ENCODE assay signal across 11 cellular contexts in the genomic region with DNA sequence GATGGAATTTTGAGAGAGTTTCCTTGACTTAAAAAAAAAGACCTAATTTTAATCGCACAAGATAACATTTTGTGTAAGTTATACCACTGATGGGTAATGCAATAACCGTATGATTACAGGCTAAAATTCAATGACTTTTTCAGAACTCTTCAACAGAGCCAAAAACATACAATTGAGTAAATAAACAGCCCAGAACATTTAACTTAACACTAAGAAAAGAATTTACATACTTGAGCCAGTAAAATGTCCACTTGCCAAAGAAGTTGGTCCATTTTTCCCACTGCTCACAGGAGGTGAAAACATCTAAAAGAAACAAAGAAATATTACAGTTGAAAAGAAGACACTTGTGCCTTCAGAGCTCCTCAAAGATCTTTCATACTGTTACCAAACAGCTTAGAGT. TPM values are rescaled to one million over a fixed set of nuclear protein-coding genes. Genes with fewer than 3 reads are reported as not detected.
DNase-seq lines count a peak whose midpoint lies in the region; FAIRE-seq and TF ChIP-seq lines count a peak whose summit lies in the region.
"Had no signal": no experiment of that assay in that cellular context is flagged by ENCODE, and none has a peak within 500 bp of the region (broad histone marks: within the 10 kb centered on the region; RNA-seq: fewer than 3 reads in every experiment).

No MANE protein-coding gene starts in this region.

- peak overlapping the region; percentile 56 for H3K4me3 ChIP-seq in astrocyte of the cerebellum (ENCODE audit: low read depth, low read length)
- H3K4me3 ChIP-seq in keratinocyte (ENCODE audit: control insufficient read depth in 2 of 3, extremely low read depth in 1 of 3, insufficient read depth in 2 of 3, low read depth in 1 of 3, low read length in 3 of 3), result no peak overlapping the region
- H3K4me3 ChIP-seq in skeletal muscle tissue (ENCODE audit: low read length in 3 of 3), result peak overlapping the region; percentile 68 to 76 (median 76)

- dilution Hi-C loops in keratinocyte (cut with MboI; ENCODE audit: extremely low pct_ligation_motif_present, low sequenced_read_pairs), result no loop called here

- H3K79me2 ChIP-seq in keratinocyte (ENCODE audit: control insufficient read depth, insufficient read depth, low read length), result no peaks in the 10 kb centered on the region

- H3K9me3 ChIP-seq in keratinocyte (ENCODE audit: control insufficient read depth, low read depth, low read length), result no peaks in the 10 kb centered on the region
- no peaks in the 10 kb centered on the region for H3K9me3 ChIP-seq in skeletal muscle tissue (ENCODE audit: control insufficient read depth in 3 of 3, low read length in 3 of 3)

- H3K9me1 ChIP-seq in keratinocyte (ENCODE audit: control insufficient read depth, extremely low read depth, insufficient read depth, low read length), result no peaks in the 10 kb centered on the region

- H3K9ac ChIP-seq in keratinocyte (ENCODE audit: control insufficient read depth, extremely low read depth, insufficient read depth, low read length) (no peak overlapping the region), skeletal muscle tissue (ENCODE audit: low read depth in 1 of 3, low read length in 3 of 3) (peak overlapping the region; percentile 36 to 71 (median 52))

- H3K27ac ChIP-seq in keratinocyte (ENCODE audit: control insufficient read depth, insufficient read depth, low read length), result no peak overlapping the region
- peak overlapping the region; percentile 79 for H3K27ac ChIP-seq in skeletal muscle tissue (ENCODE audit: low read depth, low read length)

- H3K27me3 ChIP-seq in keratinocyte (ENCODE audit: control insufficient read depth, extremely low read depth, insufficient read depth, low read length) (no peaks in the 10 kb centered on the region), skeletal muscle tissue (ENCODE audit: control insufficient read depth in 3 of 3, insufficient read depth in 3 of 3, low read length in 3 of 3) (no peaks in the 10 kb centered on the region)

- TF ChIP-seq CTCF in astrocyte of the cerebellum (IDR thresholded peaks at IDR 0.05; ENCODE audit: low read depth, low read length, missing control alignments) (no peak), keratinocyte (optimal IDR thresholded peaks at IDR 0.05 in 1 of 3, IDR thresholded peaks at IDR 0.05 in 1 of 3, conservative IDR thresholded peaks at IDR 0.05 in 1 of 3; ENCODE audit: extremely low read depth in 1 of 3, insufficient read depth in 2 of 3, low read length in 3 of 3) (no peak)

- H2AFZ ChIP-seq in keratinocyte (ENCODE audit: control insufficient read depth, low read length), result peak overlapping the region; percentile 81

- peaks cover 15% of the 10 kb centered on the region for H3K4me1 ChIP-seq in keratinocyte (ENCODE audit: control insufficient read depth, extremely low read depth, insufficient read depth, low read length)
- H3K4me1 ChIP-seq in skeletal muscle tissue (ENCODE audit: control insufficient read depth in 3 of 3, insufficient read depth in 3 of 3, low read length in 3 of 3), result peaks cover 13 to 35% (median 27%) of the 10 kb centered on the region in 3 donors

- DNase-seq in ELR (ENCODE audit: low read depth) (peak; percentile 4), astrocyte of the cerebellum (ENCODE audit: low read depth) (no peak), keratinocyte (ENCODE audit: low read depth, low spot score) (no peak), mesenteric fat pad (ENCODE audit: low spot score) (no peak), NCI-H1694 (lab: John Stamatoyannopoulos, UW) (no peak)
- DNase-seq in activated CD4-positive, CD25-positive, alpha-beta regulatory T cell (lab: John Stamatoyannopoulos, UW), result no peak
- no peak for DNase-seq in stimulated activated CD4-positive, alpha-beta T cell treated with anti-CD3 and anti-CD28 coated beads, Interleukin-2, amount 100 ng/mL, for 24 hours
- DNase-seq: cerebellar nuclear complex, kidney, SW 1271 had no signal

- H3K36me3 ChIP-seq in keratinocyte (ENCODE audit: control insufficient read depth in 2 of 2, extremely low read depth in 1 of 2, insufficient read depth in 2 of 2, low read length in 2 of 2) (no peaks in the 10 kb centered on the region), skeletal muscle tissue (ENCODE audit: control insufficient read depth in 3 of 3, insufficient read depth in 3 of 3, low read length in 3 of 3) (peaks cover 0 to 4% (median 0%) of the 10 kb centered on the region in 3 donors)

- no peak for FAIRE-seq in keratinocyte (lab: Jason Lieb, UNC)
- FAIRE-seq: kidney had no signal

- in situ Hi-C loops in astrocyte of the cerebellum (cut with HindIII; ENCODE audit: low sequenced_read_pairs), result no loop called here

- H4K20me1 ChIP-seq in keratinocyte (ENCODE audit: control insufficient read depth, extremely low read depth, insufficient read depth, low read length), result no peaks in the 10 kb centered on the region

- peak overlapping the region; percentile 93 for H3K4me2 ChIP-seq in keratinocyte (ENCODE audit: control insufficient read depth, extremely low read depth, insufficient read depth, low read depth, low read length)

RNA-seq across cellular contexts. Expression of gene TCF4, which starts 2.9 kb away (rescaled TPM):
- 9.7 to 19.3 TPM (median 13.2 TPM) in 3 replicates for polyA plus RNA-seq in keratinocyte
- polyA plus RNA-seq in keratinocyte (2011; ENCODE audit: low read depth), result 15.2 TPM
- 6.2 and 11.5 TPM in 2 replicates for polyA plus RNA-seq in keratinocyte (2011; cell fraction: cytosol; rRNA removed)
- polyA plus RNA-seq in keratinocyte (2011; cell fraction: nucleus; rRNA removed), result 16.8 and 21.7 TPM in 2 replicates
- polyA plus RNA-seq in keratinocyte (2012; ENCODE audit: low replicate concordance), result 7.7 and 10.6 TPM in 2 replicates
- polyA minus RNA-seq in keratinocyte, result 21.7 to 71.7 TPM (median 44.2 TPM) in 3 replicates
- polyA minus RNA-seq in keratinocyte (2011; cell fraction: cytosol; rRNA and poly(A)+ RNA removed), result 8.4 TPM
- polyA minus RNA-seq in keratinocyte (2011; cell fraction: nucleus; rRNA and poly(A)+ RNA removed), result 25.2 and 55.2 TPM in 2 replicates
- total RNA-seq in skeletal muscle tissue, result 205 TPM
- total RNA-seq in mesenteric fat pad, result 159 TPM

Comparison
In these comparisons a context has a peak if more than half of its experiments do, and no peak if none do; other contexts are left out.
1. H3K4me3 ChIP-seq: peak in astrocyte of the cerebellum (single experiment) and skeletal muscle tissue (3 of 3); none in keratinocyte (0 of 3).